Comparison of ENCODE assay signal across 10 cellular contexts in the genomic region with DNA sequence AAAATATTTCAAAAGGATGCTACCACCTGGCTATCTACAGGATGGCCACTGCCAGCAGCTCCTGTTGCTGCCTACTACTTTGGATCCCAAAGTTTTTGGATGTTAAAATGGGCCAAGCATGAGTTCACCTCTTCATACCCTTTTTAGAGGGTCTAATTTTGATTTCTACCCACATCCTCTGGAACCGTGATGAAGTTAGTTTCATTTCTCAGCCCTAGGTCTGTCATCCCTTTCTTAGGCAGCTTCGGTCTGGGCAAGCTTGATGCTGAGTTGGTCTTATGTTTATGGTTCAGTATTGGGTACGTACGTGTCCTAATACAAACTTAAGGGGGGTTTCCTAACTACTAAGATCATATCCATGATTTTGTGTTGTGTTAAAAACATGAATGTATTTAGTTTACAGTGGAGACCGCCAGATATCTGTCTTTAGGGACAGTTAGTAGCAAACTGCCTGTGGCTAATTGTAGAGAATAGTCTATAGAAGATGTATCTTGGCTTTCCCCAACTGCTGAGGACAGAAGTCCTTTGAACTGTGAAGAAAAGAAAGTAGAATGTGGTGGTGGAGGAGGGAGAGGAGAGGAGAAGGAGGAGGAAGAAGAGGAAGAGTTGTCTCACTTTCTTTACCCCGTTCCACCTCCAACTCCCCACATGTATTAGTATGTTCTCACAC.
DNase-seq lines count a peak whose midpoint lies in the region; ATAC-seq and FAIRE-seq lines count a peak whose summit lies in the region.
"Had no signal": no experiment of that assay in that cellular context is flagged by ENCODE, and none has a peak within 500 bp of the region (broad histone marks: within the 10 kb centered on the region; RNA-seq: fewer than 3 reads in every experiment).

No MANE protein-coding gene starts in this region.

- peak; percentile 90 for FAIRE-seq in GM18507 (lab: Jason Lieb, UNC)

- ATAC-seq in GM21447 (IDR thresholded peaks at IDR 0.05; ENCODE audit: unreplicated experiment) (peak; percentile 51), HG03460 (IDR thresholded peaks at IDR 0.05; ENCODE audit: unreplicated experiment) (peak; percentile 68)

- peaks cover 4 to 9% (median 5%) of the 10 kb centered on the region in 3 donors for H3K27me3 Mint-ChIP-seq in immature natural killer cell (ENCODE audit: low read depth in 3 of 3)

- DNase-seq in GM18507 (ENCODE audit: extremely low spot score, insufficient read length, low read depth) (no peak), immature natural killer cell (peak; percentile 47 to 63 (median 62)), NCI-H1048 (lab: John Stamatoyannopoulos, UW) (no peak), GOT3 (lab: John Stamatoyannopoulos, UW) (no peak), HK-2 (ENCODE audit: unreplicated experiment) (no peak), pons (ENCODE audit: low spot score) (no peak)
- DNase-seq: right lobe of liver, trophoblast cell had no signal

- peak overlapping the region; percentile 59 to 83 (median 62) for H3K4me3 Mint-ChIP-seq in immature natural killer cell

- H3K4me1 Mint-ChIP-seq in immature natural killer cell: peaks cover 70 to 87% of the 10 kb centered on the region in 2 donors

- peaks cover 11 to 24% (median 16%) of the 10 kb centered on the region in 6 donors for H3K9me3 Mint-ChIP-seq in immature natural killer cell

- peak overlapping the region; percentile 89 to 100 (median 98) for H3K27ac Mint-ChIP-seq in immature natural killer cell

- H3K36me3 Mint-ChIP-seq in immature natural killer cell: peaks cover 20 to 33% (median 24%) of the 10 kb centered on the region in 3 donors

Comparison
In these comparisons a context has a peak if more than half of its experiments do, and no peak if none do; other contexts are left out.
1. DNase-seq: peak in immature natural killer cell (3 of 3); none in GM18507 (single experiment), NCI-H1048 (single experiment), GOT3 (single experiment), HK-2 (single experiment) and pons (single experiment).